ENCODE assay signal across 16 cellular contexts in the genomic region with DNA sequence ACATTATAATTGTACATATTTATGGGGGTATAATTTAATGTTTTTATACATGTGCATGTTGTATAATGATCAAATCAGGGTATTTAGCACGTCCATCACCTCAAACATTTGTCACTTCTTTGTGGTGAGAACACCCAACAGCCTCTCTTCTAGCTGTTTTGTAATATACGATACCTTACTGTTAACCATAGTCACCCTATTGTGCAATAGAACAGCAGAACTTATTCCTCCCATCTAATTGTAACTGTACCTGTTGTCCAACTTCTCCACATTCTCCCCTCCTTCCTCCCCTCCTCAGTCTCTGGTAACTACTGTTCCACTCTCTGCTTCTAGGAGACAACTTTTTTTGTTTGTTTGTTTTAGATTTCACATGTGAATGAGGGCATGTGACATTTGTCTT.
DNase-seq lines count a peak whose midpoint lies in the region; FAIRE-seq and TF ChIP-seq lines count a peak whose summit lies in the region.
"Had no signal": no experiment of that assay in that cellular context is flagged by ENCODE, and none has a peak within 500 bp of the region (broad histone marks: within the 10 kb centered on the region; RNA-seq: fewer than 3 reads in every experiment).

No MANE protein-coding gene starts in this region.

- no peak for TF ChIP-seq EP300 in Ishikawa (IDR thresholded peaks at IDR 0.05; ENCODE audit: borderline replicate concordance)
- TF ChIP-seq EP300 in H1 (IDR thresholded peaks at IDR 0.05; ENCODE audit: borderline replicate concordance in 1 of 2, low read depth in 2 of 2, low read length in 2 of 2) = no peak

- no peaks in the 10 kb centered on the region for H4K20me1 ChIP-seq in H1 (replicated peaks in 1 of 2; ENCODE audit: control insufficient read depth in 1 of 2, insufficient read depth in 2 of 2, low read length in 2 of 2)
- H4K20me1 ChIP-seq: BLaER1 treated with 17β-estradiol and CSF1 and Interleukin-3, amounts not matched to agents 10 nM and 100 nM had no signal

- no peaks in the 10 kb centered on the region for H3K79me1 ChIP-seq in H1 (ENCODE audit: low read depth, low read length)

- DNase-seq in MCF 10A (ENCODE audit: unreplicated experiment) (peak; percentile 10), breast epithelium (ENCODE audit: low spot score in 2 of 2) (no peak), H1 (ENCODE audit: low read depth in 1 of 2, low spot score in 2 of 2) (no peak), OCI-M2 (lab: John Stamatoyannopoulos, UW; ENCODE audit: unreplicated experiment) (no peak), ecto neural progenitor cell (ENCODE audit: low spot score) (no peak)
- DNase-seq: Calu3; CD8-positive, alpha-beta T cell; DMS79 treated with DMSO at 0.1 percent for 48 hours; HCEC 1CT had no signal

- H2BK120ac ChIP-seq in H1 (replicated peaks; ENCODE audit: low read depth, low read length) = no peak overlapping the region

- TF ChIP-seq POLR2A in breast epithelium (IDR thresholded peaks at IDR 0.05) (no peak), H1 (IDR thresholded peaks at IDR 0.05; ENCODE audit: control extremely low read depth in 1 of 2, low read depth in 2 of 2, low read length in 2 of 2) (no peak)

- H3K27me3 Mint-ChIP-seq in MCF 10A (ENCODE audit: insufficient read depth, unreplicated experiment) = peaks cover 35% of the 10 kb centered on the region
- H3K27me3 Mint-ChIP-seq: B cell had no signal

- POLR2A ChIA-PET in MCF 10A (lab: Yijun Ruan, JAX) = no interaction called here
- POLR2A ChIA-PET in H1 (lab: Charles Lee; ENCODE audit: partially characterized antibody) = no interaction called here

- H3K56ac ChIP-seq in H1 (replicated peaks; ENCODE audit: insufficient read length, low read depth, low read length) = no peak overlapping the region

- H2AFZ ChIP-seq in H1 (ENCODE audit: low read length) = no peak overlapping the region

- TF ChIP-seq RAD21 in Ishikawa (IDR thresholded peaks at IDR 0.05; ENCODE audit: low read depth) = no peak
- TF ChIP-seq RAD21 in H1 (IDR thresholded peaks at IDR 0.05 in 1 of 2, conservative IDR thresholded peaks at IDR 0.05 in 1 of 2; ENCODE audit: low read depth in 2 of 2, low read length in 2 of 2) = no peak

- no peaks in the 10 kb centered on the region for H3K9me3 Mint-ChIP-seq in MCF 10A (ENCODE audit: unreplicated experiment)

- H3K18ac ChIP-seq in H1 (ENCODE audit: extremely low read depth, low read length) = no peak overlapping the region

- no peak overlapping the region for H2BK12ac ChIP-seq in H1 (ENCODE audit: low read depth, low read length)

- H3K36me3 ChIP-seq in breast epithelium = no peaks in the 10 kb centered on the region
- no peaks in the 10 kb centered on the region; a peak in 1 of 8 replicates for H3K36me3 ChIP-seq in H1 (ENCODE audit: control insufficient read depth in 2 of 4, insufficient read depth in 4 of 4, low read length in 3 of 4)
- H3K36me3 ChIP-seq: BLaER1 treated with 17β-estradiol and CSF1 and Interleukin-3, amounts not matched to agents 10 nM and 100 nM had no signal

- TF ChIP-seq CTCF in MCF 10A (IDR thresholded peaks at IDR 0.05; ENCODE audit: unreplicated experiment) (no peak), breast epithelium (IDR thresholded peaks at IDR 0.05) (no peak), H1 (IDR thresholded peaks at IDR 0.05; ENCODE audit: control extremely low read depth in 1 of 3, insufficient read depth in 1 of 3, low read depth in 1 of 3, low read length in 3 of 3) (no peak)

- H2BK15ac ChIP-seq in H1 (ENCODE audit: low read length) = no peak overlapping the region

- no peak overlapping the region for H3K27ac Mint-ChIP-seq in MCF 10A (ENCODE audit: low read depth, unreplicated experiment)
- H3K27ac Mint-ChIP-seq: B cell; CD8-positive, alpha-beta T cell had no signal

- no peak overlapping the region for H2BK20ac ChIP-seq in H1 (ENCODE audit: low read length)

- H3K23me2 ChIP-seq in H1 (ENCODE audit: low read depth, low read length) = no peaks in the 10 kb centered on the region

- no peak overlapping the region for H3K14ac ChIP-seq in H1 (ENCODE audit: insufficient read length)

- H3K4me2 ChIP-seq in H1 (ENCODE audit: insufficient read depth in 1 of 2, low read depth in 2 of 2, low read length in 2 of 2) = no peak overlapping the region

- H3K27me3 ChIP-seq in breast epithelium (no peaks in the 10 kb centered on the region), H1 (replicated peaks in 1 of 4; ENCODE audit: control insufficient read depth in 3 of 4, extremely low read depth in 1 of 4, insufficient read depth in 3 of 4, low read length in 3 of 4) (no peaks in the 10 kb centered on the region)
- H3K27me3 ChIP-seq: BLaER1 treated with 17β-estradiol and CSF1 and Interleukin-3, amounts not matched to agents 10 nM and 100 nM had no signal

- no peaks in the 10 kb centered on the region for H3K79me2 ChIP-seq in H1 (ENCODE audit: control insufficient read depth in 1 of 2, insufficient read depth in 2 of 2, low read length in 2 of 2)

- no peak overlapping the region for H4K91ac ChIP-seq in H1 (replicated peaks; ENCODE audit: insufficient read length, low read length)

- no peaks in the 10 kb centered on the region for H3K36me3 Mint-ChIP-seq in MCF 10A (ENCODE audit: insufficient read depth, unreplicated experiment)
- H3K36me3 Mint-ChIP-seq: CD8-positive, alpha-beta T cell had no signal

- no peak overlapping the region for H3K23ac ChIP-seq in H1 (ENCODE audit: insufficient read length)

- intact Hi-C loops in MCF 10A (cut with micrococcal nuclease) (no loop called here), breast epithelium (cut with DNase I; ENCODE audit: low total_unique reads) (no loop called here)

- H3K4me1 ChIP-seq in breast epithelium (no peaks in the 10 kb centered on the region), H1 (replicated peaks in 1 of 4; ENCODE audit: control insufficient read depth in 3 of 4, insufficient read depth in 4 of 4, low read length in 3 of 4) (no peaks in the 10 kb centered on the region)

- H3K9me3 ChIP-seq in breast epithelium (no peaks in the 10 kb centered on the region), H1 (ENCODE audit: insufficient read depth in 2 of 2, low read depth in 1 of 2, low read length in 1 of 2) (no peaks in the 10 kb centered on the region; a peak in 1 of 4 replicates)
- H3K9me3 ChIP-seq: BLaER1 treated with 17β-estradiol and CSF1 and Interleukin-3, amounts not matched to agents 10 nM and 100 nM had no signal

- BruUV-seq in MCF 10A (replicated peaks; lab: Mats Ljungman, UMichigan) = no TSS peak

- H3K9ac ChIP-seq in H1 (replicated peaks in 1 of 4; ENCODE audit: extremely low read depth in 1 of 4, low read depth in 3 of 4, low read length in 3 of 4) = no peak overlapping the region
- H3K9ac ChIP-seq: BLaER1 treated with 17β-estradiol and CSF1 and Interleukin-3, amounts not matched to agents 10 nM and 100 nM had no signal

- CTCF ChIA-PET in MCF 10A (lab: Yijun Ruan, JAX) (no interaction called here), H1 (lab: Charles Lee; ENCODE audit: partially characterized antibody) (no interaction called here)

- H3K4ac ChIP-seq in H1 (replicated peaks; ENCODE audit: insufficient read length, low read depth, low read length) = no peak overlapping the region

- no peak overlapping the region for H4K8ac ChIP-seq in H1 (ENCODE audit: extremely low read depth, insufficient read depth, low read length)

- H2AK5ac ChIP-seq in H1 (ENCODE audit: low read depth, low read length) = no peak overlapping the region

- 94% methylated on average over 2 of the region's 2 CpGs; no CpG with 5 or more reads in 1 of the 2 experiments for WGBS in H1 (ENCODE audit: extremely low coverage in 1 of 2, insufficient coverage in 1 of 2, insufficient read length in 1 of 2, insufficient replicate concordance in 2 of 2, low coverage in 1 of 2, low lambda C conversion rate in 2 of 2, missing lambda C conversion rate in 1 of 2), 2 experiments

- H3K4me3 Mint-ChIP-seq in MCF 10A (ENCODE audit: unreplicated experiment) = no peak overlapping the region
- H3K4me3 Mint-ChIP-seq: B cell; CD8-positive, alpha-beta T cell had no signal

- no peaks in the 10 kb centered on the region for H3K4me1 Mint-ChIP-seq in MCF 10A (ENCODE audit: insufficient read depth, unreplicated experiment)
- H3K4me1 Mint-ChIP-seq: B cell had no signal

- no peak overlapping the region for H4K5ac ChIP-seq in H1 (ENCODE audit: insufficient read length, low read depth, low read length)

- FAIRE-seq in H1 (lab: Jason Lieb, UNC) = no peak
- FAIRE-seq: GM12878, GM19239, H54, HTR-8/SVneo had no signal

- no peak overlapping the region for H3K27ac ChIP-seq in breast epithelium
- no peak overlapping the region for H3K27ac ChIP-seq in H1 (ENCODE audit: low read depth, low read length)
- H3K27ac ChIP-seq: BLaER1 treated with 17β-estradiol and CSF1 and Interleukin-3, amounts not matched to agents 10 nM and 100 nM had no signal

- H3K4me3 ChIP-seq in breast epithelium (no peak overlapping the region), H1 (ENCODE audit: extremely low read depth in 1 of 4, insufficient read depth in 2 of 4, low read depth in 3 of 4, low read length in 4 of 4) (no peak overlapping the region)
- H3K4me3 ChIP-seq: BLaER1 treated with 17β-estradiol and CSF1 and Interleukin-3, amounts not matched to agents 10 nM and 100 nM; GM12878 had no signal

- H2BK5ac ChIP-seq in H1 (ENCODE audit: low read depth, low read length) = no peak overlapping the region

TF ChIP-seq in Ishikawa, 13 proteins besides CTCF, POLR2A, EP300 and RAD21:
- TF ChIP-seq CEBPB (IDR thresholded peaks at IDR 0.05) (peak; percentile 35; the same call in 1 of the 2 replicates), CREB1 (IDR thresholded peaks at IDR 0.05; ENCODE audit: low read depth) (no peak), TCF12 (IDR thresholded peaks at IDR 0.05; ENCODE audit: low read depth) (no peak)

TF ChIP-seq in H1, 55 proteins besides CTCF, POLR2A, EP300 and RAD21:
- no peak for TF ChIP-seq SUZ12 (IDR thresholded peaks at IDR 0.05; ENCODE audit: low read length)
- no peak for TF ChIP-seq KDM5A (IDR thresholded peaks at IDR 0.05; ENCODE audit: low read length)
- 0 out of 2 replicates have a peak, but pooled peaks have one; percentile 33 for TF ChIP-seq CEBPB (IDR thresholded peaks at IDR 0.05; ENCODE audit: low read depth, low read length)
- no peak for TF ChIP-seq TEAD4 (IDR thresholded peaks at IDR 0.05; ENCODE audit: low read depth, low read length)
TF ChIP-seq in H1: peak in this region for 1.
